Comparison of ENCODE assay signal across 10 cellular contexts in the genomic region with DNA sequence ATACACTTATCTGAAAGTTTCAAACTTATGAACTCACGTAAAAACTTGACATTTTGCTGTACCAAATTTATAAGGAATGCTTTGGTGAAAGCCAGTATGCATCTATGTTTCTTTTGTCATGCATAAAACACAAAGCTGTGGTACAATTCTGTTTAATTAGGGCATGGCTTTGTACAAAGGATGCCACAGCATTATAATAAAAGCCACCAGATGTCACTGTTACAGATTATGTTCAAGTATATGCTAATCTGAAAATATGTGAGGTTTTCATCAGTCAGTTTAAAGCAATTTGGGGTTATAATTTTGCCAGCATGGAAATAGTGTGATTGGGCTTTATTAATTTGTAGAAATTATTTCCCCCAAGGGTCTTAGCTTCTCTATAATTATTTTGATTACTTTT.
DNase-seq lines count a peak whose midpoint lies in the region; FAIRE-seq and TF ChIP-seq lines count a peak whose summit lies in the region.
"Had no signal": no experiment of that assay in that cellular context is flagged by ENCODE, and none has a peak within 500 bp of the region (broad histone marks: within the 10 kb centered on the region; RNA-seq: fewer than 3 reads in every experiment).

No MANE protein-coding gene starts in this region.

- H2AFZ ChIP-seq in KMS-11 (ENCODE audit: low read depth), result no peak overlapping the region

- FAIRE-seq in bronchial epithelial cell (lab: Jason Lieb, UNC), result no peak

- no peaks in the 10 kb centered on the region for H3K36me3 Mint-ChIP-seq in T-helper 2 cell treated with Interferon-gamma antibody and Interleukin-4, amounts not matched to agents 5 μg/mL and 100 μg/mL, for 36 hours (ENCODE audit: low read depth)

- H3K79me2 ChIP-seq in KMS-11 (ENCODE audit: insufficient read depth, low read depth), result no peaks in the 10 kb centered on the region

- TF ChIP-seq CTCF in KMS-11 (conservative IDR thresholded peaks at IDR 0.05; ENCODE audit: low read depth, low read length), result peak; percentile 40
- TF ChIP-seq CTCF in bronchial epithelial cell (IDR thresholded peaks at IDR 0.05; ENCODE audit: insufficient read depth, low read length, severe bottlenecking), result peak; percentile 25

- DNase-seq in NCI-H82 (lab: John Stamatoyannopoulos, UW) (peak; percentile 17), NCI-H82 treated with DMSO at 0.1 percent for 48 hours (lab: John Stamatoyannopoulos, UW; ENCODE audit: unreplicated experiment) (no peak), bronchial epithelial cell (ENCODE audit: low read depth) (peak; percentile 33), superior temporal gyrus (ENCODE audit: extremely low spot score) (peak; percentile 45), kidney glomerular epithelial cell (lab: John Stamatoyannopoulos, UW) (no peak), dedifferentiated amniotic fluid mesenchymal stem cell (ENCODE audit: extremely low spot score) (no peak)
- DNase-seq in T-helper 2 cell treated with Interferon-gamma antibody and Interleukin-4, amounts not matched to agents 5 μg/mL and 100 μg/mL, for 36 hours (ENCODE audit: low spot score), result no peak
- DNase-seq: activated naive CD4-positive, alpha-beta T cell treated with anti-CD3 and anti-CD28 coated beads, Interleukin-2, amount 50 U/mL, for 16 hours had no signal

- H3K27ac Mint-ChIP-seq in T-helper 2 cell treated with Interferon-gamma antibody and Interleukin-4, amounts not matched to agents 5 μg/mL and 100 μg/mL, for 36 hours, result no peak overlapping the region

- H3K4me3 Mint-ChIP-seq in T-helper 2 cell treated with Interferon-gamma antibody and Interleukin-4, amounts not matched to agents 5 μg/mL and 100 μg/mL, for 36 hours, result no peak overlapping the region

- no peaks in the 10 kb centered on the region for H3K4me1 Mint-ChIP-seq in T-helper 2 cell treated with Interferon-gamma antibody and Interleukin-4, amounts not matched to agents 5 μg/mL and 100 μg/mL, for 36 hours (ENCODE audit: low read depth)

- H3K36me3 ChIP-seq in KMS-11 (ENCODE audit: insufficient read depth) (no peaks in the 10 kb centered on the region), bronchial epithelial cell (ENCODE audit: control insufficient read depth, insufficient read depth, low read length) (no peaks in the 10 kb centered on the region)
- H3K36me3 ChIP-seq: BLaER1 treated with 17β-estradiol and CSF1 and Interleukin-3, amounts not matched to agents 10 nM and 100 nM had no signal

- H3K4me2 ChIP-seq in KMS-11, result no peak overlapping the region
- H3K4me2 ChIP-seq: BLaER1 treated with 17β-estradiol and CSF1 and Interleukin-3, amounts not matched to agents 10 nM and 100 nM had no signal

- H3K27me3 Mint-ChIP-seq in T-helper 2 cell treated with Interferon-gamma antibody and Interleukin-4, amounts not matched to agents 5 μg/mL and 100 μg/mL, for 36 hours (ENCODE audit: low read depth), result no peaks in the 10 kb centered on the region

- H3K4me3 ChIP-seq in KMS-11 (IDR thresholded peaks at IDR 0.05; ENCODE audit: insufficient read depth, low read depth, low read length) (no peak overlapping the region), bronchial epithelial cell (ENCODE audit: low read depth, low read length) (no peak overlapping the region)
- H3K4me3 ChIP-seq: BLaER1 treated with 17β-estradiol and CSF1 and Interleukin-3, amounts not matched to agents 10 nM and 100 nM had no signal

- H3K27ac ChIP-seq in KMS-11, result no peak overlapping the region
- H3K27ac ChIP-seq: BLaER1 treated with 17β-estradiol and CSF1 and Interleukin-3, amounts not matched to agents 10 nM and 100 nM had no signal

- H3K27me3 ChIP-seq in KMS-11 (ENCODE audit: insufficient read depth, low read depth) (no peaks in the 10 kb centered on the region), bronchial epithelial cell (ENCODE audit: control insufficient read depth, insufficient read depth, low read length) (no peaks in the 10 kb centered on the region)
- H3K27me3 ChIP-seq: BLaER1 treated with 17β-estradiol and CSF1 and Interleukin-3, amounts not matched to agents 10 nM and 100 nM had no signal

- H4K20me1 ChIP-seq in KMS-11 (ENCODE audit: insufficient read depth), result no peaks in the 10 kb centered on the region
- H4K20me1 ChIP-seq: BLaER1 treated with 17β-estradiol and CSF1 and Interleukin-3, amounts not matched to agents 10 nM and 100 nM had no signal

- no peak overlapping the region for H3K9ac ChIP-seq in KMS-11
- H3K9ac ChIP-seq: BLaER1 treated with 17β-estradiol and CSF1 and Interleukin-3, amounts not matched to agents 10 nM and 100 nM had no signal

- no peaks in the 10 kb centered on the region for H3K4me1 ChIP-seq in KMS-11 (ENCODE audit: low read depth, poor library complexity, severe bottlenecking)

- no peaks in the 10 kb centered on the region for H3K9me3 Mint-ChIP-seq in T-helper 2 cell treated with Interferon-gamma antibody and Interleukin-4, amounts not matched to agents 5 μg/mL and 100 μg/mL, for 36 hours

Comparison
In these comparisons a context has a peak if more than half of its experiments do, and no peak if none do; other contexts are left out.
1. DNase-seq: peak in NCI-H82 (single experiment), bronchial epithelial cell (single experiment) and superior temporal gyrus (single experiment); none in NCI-H82 treated with DMSO at 0.1 percent for 48 hours (single experiment), kidney glomerular epithelial cell (single experiment), T-helper 2 cell treated with Interferon-gamma antibody and Interleukin-4, amounts not matched to agents 5 μg/mL and 100 μg/mL, for 36 hours (single experiment) and dedifferentiated amniotic fluid mesenchymal stem cell (single experiment).